In genomic region chr2:176161817-176162626, GRCh38 we compare ENCODE assay signal across 2 cellular contexts.
TF ChIP-seq lines count a peak whose summit lies in the region.

No MANE protein-coding gene starts in this region.

TF ChIP-seq in IMR-90, 13 proteins besides CTCF, POLR2A, EP300 and RAD21:
- TF ChIP-seq USF2 (IDR thresholded peaks at IDR 0.05; ENCODE audit: low read depth, low read length) (no peak), NFE2L2 (IDR thresholded peaks at IDR 0.05; ENCODE audit: low read depth, low read length) (no peak), BHLHE40 (IDR thresholded peaks at IDR 0.05; ENCODE audit: low read depth, low read length) (no peak), RFX5 (IDR thresholded peaks at IDR 0.05; ENCODE audit: low read depth, low read length) (no peak), RCOR1 (IDR thresholded peaks at IDR 0.05; ENCODE audit: insufficient replicate concordance, low read length) (no peak), ELK1 (IDR thresholded peaks at IDR 0.05; ENCODE audit: borderline replicate concordance, low read depth, low read length) (no peak), MAFK (IDR thresholded peaks at IDR 0.05; ENCODE audit: low read depth, low read length) (no peak), CEBPB (IDR thresholded peaks at IDR 0.05; ENCODE audit: low read depth, low read length) (no peak), MXI1 (IDR thresholded peaks at IDR 0.05; ENCODE audit: borderline replicate concordance, low read depth, low read length) (no peak), SMC3 (IDR thresholded peaks at IDR 0.05; ENCODE audit: low read depth, low read length) (no peak), FOS (IDR thresholded peaks at IDR 0.05; ENCODE audit: low read depth, low read length) (no peak), CHD1 (IDR thresholded peaks at IDR 0.05; ENCODE audit: low read depth, low read length) (no peak), MAZ (IDR thresholded peaks at IDR 0.05; ENCODE audit: borderline replicate concordance, low read depth, low read length) (no peak)
TF ChIP-seq in IMR-90: peak in this region for 0.

TF ChIP-seq in HEK293T, 16 proteins besides CTCF, POLR2A, EP300 and RAD21 (continued from another document):
- TF ChIP-seq PKNOX1 (IDR thresholded peaks at IDR 0.05): no peak
- no peak for TF ChIP-seq L3MBTL2 (conservative IDR thresholded peaks at IDR 0.05)
- TF ChIP-seq LEF1 (IDR thresholded peaks at IDR 0.05; ENCODE audit: borderline replicate concordance): no peak
